ENCODE assay signal across 14 cellular contexts in genomic region chr19:39890755-39891551, GRCh38.
"Had no signal": no experiment of that assay in that cellular context is flagged by ENCODE, and none has a peak within 500 bp of the region (broad histone marks: within the 10 kb centered on the region; RNA-seq: fewer than 3 reads in every experiment).

No MANE protein-coding gene starts in this region.

- H3K36me3 ChIP-seq: adrenal gland, right atrium auricular region had no signal

- DNase-seq: activated CD4-positive, alpha-beta T cell treated with anti-CD3 and anti-CD28 coated beads, Interleukin-2, amount 50 U/mL, for 4 hours; activated naive CD4-positive, alpha-beta T cell treated with anti-CD3 and anti-CD28 coated beads for 36 hours; mammary epithelial cell; transverse colon had no signal

- ATAC-seq: activated CD4-positive, CD25-positive, alpha-beta regulatory T cell treated with anti-CD3 and anti-CD28 coated beads, Interleukin-2, amount 50 U/mL, for 24 hours; left lobe of liver had no signal

- H3K27me3 ChIP-seq: right atrium auricular region had no signal

- H3K79me2 ChIP-seq: parathyroid adenoma had no signal

- H3K4me3 ChIP-seq: adrenal gland, right atrium auricular region, skin epidermis, transverse colon had no signal

- H3K4me1 ChIP-seq: parathyroid adenoma, right atrium auricular region had no signal

- H3K9me3 Mint-ChIP-seq: activated naive CD4-positive, alpha-beta T cell treated with anti-CD3 and anti-CD28 coated beads for 36 hours; brain; endodermal cell; neural crest cell; T-helper 2 cell treated with Interferon-gamma antibody and Interleukin-4, amounts not matched to agents 5 μg/mL and 100 μg/mL, for 36 hours had no signal

- H3K4me3 Mint-ChIP-seq: activated naive CD4-positive, alpha-beta T cell treated with anti-CD3 and anti-CD28 coated beads for 36 hours; brain; endodermal cell; neural crest cell; T-helper 2 cell treated with Interferon-gamma antibody and Interleukin-4, amounts not matched to agents 5 μg/mL and 100 μg/mL, for 36 hours had no signal

- H3K36me3 Mint-ChIP-seq: brain had no signal

- H3K4me1 Mint-ChIP-seq: brain, endodermal cell, neural crest cell had no signal

- H3K27ac ChIP-seq: adrenal gland, parathyroid adenoma, right atrium auricular region, skin epidermis, transverse colon had no signal

- H3K9me3 ChIP-seq: adrenal gland, right atrium auricular region, transverse colon had no signal

- H3K9ac ChIP-seq: parathyroid adenoma had no signal

- H3K27ac Mint-ChIP-seq: activated naive CD4-positive, alpha-beta T cell treated with anti-CD3 and anti-CD28 coated beads for 36 hours; brain; endodermal cell; T-helper 2 cell treated with Interferon-gamma antibody and Interleukin-4, amounts not matched to agents 5 μg/mL and 100 μg/mL, for 36 hours had no signal
